In genomic region chr16:75107505-75107904, GRCh38 we compare ENCODE assay signal across 14 cellular contexts. TPM values are rescaled to one million over a fixed set of nuclear protein-coding genes. Genes with fewer than 3 reads are reported as not detected.
DNase-seq lines count a peak whose midpoint lies in the region; ATAC-seq and TF ChIP-seq lines count a peak whose summit lies in the region.
"Had no signal": no experiment of that assay in that cellular context is flagged by ENCODE, and none has a peak within 500 bp of the region (broad histone marks: within the 10 kb centered on the region; RNA-seq: fewer than 3 reads in every experiment).

No MANE protein-coding gene starts in this region.

- peak overlapping the region; percentile 80 for H3K27ac Mint-ChIP-seq in activated T-helper 1 cell treated with anti-CD3 and anti-CD28 coated beads, Interleukin-12 subunit alpha, Interleukin-12 subunit beta, Interleukin-2, Interleukin-4 antibody, amounts not matched to agents 30 ng/mL and 10 ng/mL and 1 ng/mL, durations not matched to agents 14 hours and 24 hours and 36 hours
- H3K27ac Mint-ChIP-seq in osteocyte (ENCODE audit: unreplicated experiment), result peak overlapping the region; percentile 23
- no peak overlapping the region for H3K27ac Mint-ChIP-seq in stimulated activated naive B cell treated with anti-CD40 and anti-IgM and Interleukin-4, amounts not matched to agents 10 μg/mL and 1 μg/mL and 100 μg/mL, for 72 hours
- H3K27ac Mint-ChIP-seq in activated naive CD8-positive, alpha-beta T cell treated with anti-CD3 and anti-CD28 coated beads, Interleukin-2, amount 50 U/mL, for 24 hours, result no peak overlapping the region

- peaks cover 35% of the 10 kb centered on the region for H3K36me3 Mint-ChIP-seq in activated T-helper 1 cell treated with anti-CD3 and anti-CD28 coated beads, Interleukin-12 subunit alpha, Interleukin-12 subunit beta, Interleukin-2, Interleukin-4 antibody, amounts not matched to agents 30 ng/mL and 10 ng/mL and 1 ng/mL, durations not matched to agents 14 hours and 24 hours and 36 hours (ENCODE audit: low read depth)
- H3K36me3 Mint-ChIP-seq in osteocyte (ENCODE audit: unreplicated experiment), result peaks cover 25% of the 10 kb centered on the region
- H3K36me3 Mint-ChIP-seq in stimulated activated naive B cell treated with anti-CD40 and anti-IgM and Interleukin-4, amounts not matched to agents 10 μg/mL and 1 μg/mL and 100 μg/mL, for 72 hours, result peaks cover 0 to 6% of the 10 kb centered on the region in 2 donors
- H3K36me3 Mint-ChIP-seq in activated naive CD8-positive, alpha-beta T cell treated with anti-CD3 and anti-CD28 coated beads, Interleukin-2, amount 50 U/mL, for 24 hours (ENCODE audit: low read depth), result peaks cover 5% of the 10 kb centered on the region

- no peaks in the 10 kb centered on the region for H3K27me3 ChIP-seq in left ventricle myocardium inferior (ENCODE audit: low read depth)

- peak overlapping the region; percentile 94 for H3K27ac ChIP-seq in left ventricle myocardium inferior (replicated peaks)

- H3K4me1 Mint-ChIP-seq in activated T-helper 1 cell treated with anti-CD3 and anti-CD28 coated beads, Interleukin-12 subunit alpha, Interleukin-12 subunit beta, Interleukin-2, Interleukin-4 antibody, amounts not matched to agents 30 ng/mL and 10 ng/mL and 1 ng/mL, durations not matched to agents 14 hours and 24 hours and 36 hours (ENCODE audit: low read depth), result peaks cover 91% of the 10 kb centered on the region
- peaks cover 63% of the 10 kb centered on the region for H3K4me1 Mint-ChIP-seq in osteocyte (ENCODE audit: unreplicated experiment)
- peaks cover 38 to 64% of the 10 kb centered on the region in 2 donors for H3K4me1 Mint-ChIP-seq in stimulated activated naive B cell treated with anti-CD40 and anti-IgM and Interleukin-4, amounts not matched to agents 10 μg/mL and 1 μg/mL and 100 μg/mL, for 72 hours
- peaks cover 60% of the 10 kb centered on the region for H3K4me1 Mint-ChIP-seq in activated naive CD8-positive, alpha-beta T cell treated with anti-CD3 and anti-CD28 coated beads, Interleukin-2, amount 50 U/mL, for 24 hours

- peak overlapping the region; percentile 42 for H3K4me3 Mint-ChIP-seq in activated T-helper 1 cell treated with anti-CD3 and anti-CD28 coated beads, Interleukin-12 subunit alpha, Interleukin-12 subunit beta, Interleukin-2, Interleukin-4 antibody, amounts not matched to agents 30 ng/mL and 10 ng/mL and 1 ng/mL, durations not matched to agents 14 hours and 24 hours and 36 hours
- no peak overlapping the region for H3K4me3 Mint-ChIP-seq in osteocyte (ENCODE audit: unreplicated experiment)
- no peak overlapping the region for H3K4me3 Mint-ChIP-seq in stimulated activated naive B cell treated with anti-CD40 and anti-IgM and Interleukin-4, amounts not matched to agents 10 μg/mL and 1 μg/mL and 100 μg/mL, for 72 hours
- H3K4me3 Mint-ChIP-seq in activated naive CD8-positive, alpha-beta T cell treated with anti-CD3 and anti-CD28 coated beads, Interleukin-2, amount 50 U/mL, for 24 hours, result no peak overlapping the region

- H3K4me1 ChIP-seq in left ventricle myocardium inferior, result peaks cover 83% of the 10 kb centered on the region

- DNase-seq in left ventricle myocardium inferior, result no peak
- no peak for DNase-seq in left cardiac atrium
- DNase-seq in activated T-helper 1 cell treated with anti-CD3 and anti-CD28 coated beads, Interleukin-12 subunit alpha, Interleukin-12 subunit beta, Interleukin-2, Interleukin-4 antibody, amounts not matched to agents 30 ng/mL and 10 ng/mL and 1 ng/mL, durations not matched to agents 14 hours and 24 hours and 36 hours (ENCODE audit: low spot score), result no peak
- no peak for DNase-seq in osteocyte (ENCODE audit: extremely low spot score, unreplicated experiment)
- DNase-seq in stimulated activated naive B cell treated with anti-CD40 and anti-IgM and Interleukin-4, amounts not matched to agents 10 μg/mL and 1 μg/mL and 100 μg/mL, for 72 hours, result no peak
- DNase-seq in activated naive CD8-positive, alpha-beta T cell treated with anti-CD3 and anti-CD28 coated beads, Interleukin-2, amount 50 U/mL, for 24 hours, result no peak
- DNase-seq: DMS 273 treated with DMSO at 0.1 percent for 48 hours; naive thymus-derived CD4-positive, alpha-beta T cell; NCI-H1048; NCI-H2171; stimulated activated CD4-positive, alpha-beta T cell treated with anti-CD3 and anti-CD28 coated beads, Interleukin-2, amount 100 ng/mL, for 48 hours had no signal

- no peaks in the 10 kb centered on the region for H3K36me3 ChIP-seq in left ventricle myocardium inferior

- no peak for TF ChIP-seq CTCF in left ventricle myocardium inferior (IDR thresholded peaks at IDR 0.05; ENCODE audit: borderline replicate concordance)
- no peak for TF ChIP-seq CTCF in osteocyte (IDR thresholded peaks at IDR 0.05)

- H3K4me3 ChIP-seq in left ventricle myocardium inferior, result no peak overlapping the region

- no peaks in the 10 kb centered on the region for H3K27me3 Mint-ChIP-seq in activated T-helper 1 cell treated with anti-CD3 and anti-CD28 coated beads, Interleukin-12 subunit alpha, Interleukin-12 subunit beta, Interleukin-2, Interleukin-4 antibody, amounts not matched to agents 30 ng/mL and 10 ng/mL and 1 ng/mL, durations not matched to agents 14 hours and 24 hours and 36 hours (ENCODE audit: insufficient read depth)
- H3K27me3 Mint-ChIP-seq in osteocyte (ENCODE audit: unreplicated experiment), result no peaks in the 10 kb centered on the region
- H3K27me3 Mint-ChIP-seq in stimulated activated naive B cell treated with anti-CD40 and anti-IgM and Interleukin-4, amounts not matched to agents 10 μg/mL and 1 μg/mL and 100 μg/mL, for 72 hours, result peaks cover 83 to 92% of the 10 kb centered on the region in 2 donors
- peaks cover 7% of the 10 kb centered on the region for H3K27me3 Mint-ChIP-seq in activated naive CD8-positive, alpha-beta T cell treated with anti-CD3 and anti-CD28 coated beads, Interleukin-2, amount 50 U/mL, for 24 hours

- intact Hi-C loops in left ventricle myocardium inferior (cut with micrococcal nuclease), result loop anchor here (5.0 to 10.0 kb wide), 2 partner anchors 63 to 105 kb away; no protein-coding TSS in a partner anchor
- intact Hi-C loops in left cardiac atrium (cut with DNase I), result no loop called here
- intact Hi-C loops in activated T-helper 1 cell treated with anti-CD3 and anti-CD28 coated beads, Interleukin-12 subunit alpha, Interleukin-12 subunit beta, Interleukin-2, Interleukin-4 antibody, amounts not matched to agents 30 ng/mL and 10 ng/mL and 1 ng/mL, durations not matched to agents 14 hours and 24 hours and 36 hours (cut with micrococcal nuclease), result no loop called here

- no peaks in the 10 kb centered on the region for H3K9me3 ChIP-seq in left ventricle myocardium inferior (replicated peaks)

- ATAC-seq in left cardiac atrium (no peak), GM21737 (IDR thresholded peaks at IDR 0.05; ENCODE audit: unreplicated experiment) (no peak), GM18870 (IDR thresholded peaks at IDR 0.05; ENCODE audit: unreplicated experiment) (no peak)
- no peak for ATAC-seq in stimulated activated naive B cell treated with anti-CD40 and anti-IgM and Interleukin-4, amounts not matched to agents 10 μg/mL and 1 μg/mL and 100 μg/mL, for 72 hours (replicated peaks)
- no peak for ATAC-seq in activated naive CD8-positive, alpha-beta T cell treated with anti-CD3 and anti-CD28 coated beads, Interleukin-2, amount 50 U/mL, for 24 hours
- ATAC-seq: left lobe of liver; naive thymus-derived CD4-positive, alpha-beta T cell had no signal

- H3K9me3 Mint-ChIP-seq in activated T-helper 1 cell treated with anti-CD3 and anti-CD28 coated beads, Interleukin-12 subunit alpha, Interleukin-12 subunit beta, Interleukin-2, Interleukin-4 antibody, amounts not matched to agents 30 ng/mL and 10 ng/mL and 1 ng/mL, durations not matched to agents 14 hours and 24 hours and 36 hours, result peaks cover 6% of the 10 kb centered on the region
- H3K9me3 Mint-ChIP-seq in osteocyte (ENCODE audit: unreplicated experiment), result no peaks in the 10 kb centered on the region
- peaks cover 1 to 5% of the 10 kb centered on the region in 2 donors for H3K9me3 Mint-ChIP-seq in stimulated activated naive B cell treated with anti-CD40 and anti-IgM and Interleukin-4, amounts not matched to agents 10 μg/mL and 1 μg/mL and 100 μg/mL, for 72 hours
- H3K9me3 Mint-ChIP-seq in activated naive CD8-positive, alpha-beta T cell treated with anti-CD3 and anti-CD28 coated beads, Interleukin-2, amount 50 U/mL, for 24 hours, result peaks cover 6% of the 10 kb centered on the region

RNA-seq across cellular contexts. Expression of gene LDHD, which starts 9.1 kb away (rescaled TPM):
- total RNA-seq in left ventricle myocardium inferior, result 97.9 TPM
- 10 to 100 TPM; 26.6 to 28.5 TPM for total RNA-seq in left cardiac atrium
- 0.20 and 0.26 TPM in 2 replicates for total RNA-seq in activated T-helper 1 cell treated with anti-CD3 and anti-CD28 coated beads, Interleukin-12 subunit alpha, Interleukin-12 subunit beta, Interleukin-2, Interleukin-4 antibody, amounts not matched to agents 30 ng/mL and 10 ng/mL and 1 ng/mL, durations not matched to agents 14 hours and 24 hours and 36 hours
- total RNA-seq in osteocyte, result 1.2 and 1.3 TPM in 2 replicates

RNA-seq across cellular contexts. Expression of gene ZFP1, which starts 40.8 kb away (rescaled TPM):
- 6.7 TPM for total RNA-seq in left ventricle myocardium inferior
- 1 to 10 TPM; 5.9 to 6.8 TPM for total RNA-seq in left cardiac atrium
- 12.3 and 14.6 TPM in 2 replicates for total RNA-seq in activated T-helper 1 cell treated with anti-CD3 and anti-CD28 coated beads, Interleukin-12 subunit alpha, Interleukin-12 subunit beta, Interleukin-2, Interleukin-4 antibody, amounts not matched to agents 30 ng/mL and 10 ng/mL and 1 ng/mL, durations not matched to agents 14 hours and 24 hours and 36 hours
- total RNA-seq in osteocyte, result 16.5 and 17.0 TPM in 2 replicates

Comparison
In these comparisons a context has a peak if more than half of its experiments do, and no peak if none do; other contexts are left out.
1. H3K27ac Mint-ChIP-seq: peak in activated T-helper 1 cell treated with anti-CD3 and anti-CD28 coated beads, Interleukin-12 subunit alpha, Interleukin-12 subunit beta, Interleukin-2, Interleukin-4 antibody, amounts not matched to agents 30 ng/mL and 10 ng/mL and 1 ng/mL, durations not matched to agents 14 hours and 24 hours and 36 hours (single experiment) and osteocyte (single experiment); none in stimulated activated naive B cell treated with anti-CD40 and anti-IgM and Interleukin-4, amounts not matched to agents 10 μg/mL and 1 μg/mL and 100 μg/mL, for 72 hours (single experiment) and activated naive CD8-positive, alpha-beta T cell treated with anti-CD3 and anti-CD28 coated beads, Interleukin-2, amount 50 U/mL, for 24 hours (single experiment).
2. RNA of gene LDHD, which starts 9.1 kb away (total RNA-seq): 97.9 TPM in left ventricle myocardium inferior (single experiment) and 26.6 to 28.5 TPM in left cardiac atrium; 1.2 to 1.3 TPM in osteocyte and 0.20 to 0.26 TPM in activated T-helper 1 cell treated with anti-CD3 and anti-CD28 coated beads, Interleukin-12 subunit alpha, Interleukin-12 subunit beta, Interleukin-2, Interleukin-4 antibody, amounts not matched to agents 30 ng/mL and 10 ng/mL and 1 ng/mL, durations not matched to agents 14 hours and 24 hours and 36 hours; every median in the first group is over 10 times any median in the second.